ENCODE assay signal across 20 cellular contexts in genomic region chr12:52360663-52361271, GRCh38. TPM values are rescaled to one million over a fixed set of nuclear protein-coding genes. Genes with fewer than 3 reads are reported as not detected.
A peak's percentile ranks its signal among the peaks of the same experiment; 100 is the strongest.
DNase-seq lines count a peak whose midpoint lies in the region; ATAC-seq and TF ChIP-seq lines count a peak whose summit lies in the region.
"Had no signal": no experiment of that assay in that cellular context is flagged by ENCODE, and none has a peak within 500 bp of the region (broad histone marks: within the 10 kb centered on the region; RNA-seq: fewer than 3 reads in every experiment).

No MANE protein-coding gene starts in this region.

- ATAC-seq in HG02798 (IDR thresholded peaks at IDR 0.05; ENCODE audit: poor library complexity, unreplicated experiment): no peak
- ATAC-seq in lower lobe of right lung: no peak
- ATAC-seq: GM12878 had no signal

- no peak for TF ChIP-seq CTCF in stomach (IDR thresholded peaks at IDR 0.05)
- TF ChIP-seq CTCF in lower lobe of right lung (IDR thresholded peaks at IDR 0.05): no peak

- H3K27ac ChIP-seq in stomach (no peak overlapping the region), lower lobe of right lung (no peak overlapping the region)
- H3K27ac ChIP-seq: RWPE1 had no signal

- intact Hi-C loops in stomach (cut with DNase I; ENCODE audit: low total_unique reads): no loop called here
- intact Hi-C loops in lower lobe of right lung (cut with DNase I): no loop called here

- TF ChIP-seq EP300 in Ishikawa (IDR thresholded peaks at IDR 0.05; ENCODE audit: borderline replicate concordance) (peak; percentile 39; the same call in 1 of the 2 replicates), stomach (IDR thresholded peaks at IDR 0.05) (no peak)

- H3K36me3 ChIP-seq in stomach (no peaks in the 10 kb centered on the region), lower lobe of right lung (no peaks in the 10 kb centered on the region)
- H3K36me3 ChIP-seq: HAP-1 had no signal

- no peak for TF ChIP-seq POLR2A in stomach (IDR thresholded peaks at IDR 0.05)

- DNase-seq in activated effector memory CD4-positive, alpha-beta T cell treated with anti-CD3 and anti-CD28 coated beads, Interleukin-2, amount 50 U/mL, for 16 hours: peak; percentile 55
- DNase-seq in activated effector memory CD4-positive, alpha-beta T cell treated with Interleukin-2 at 50 U/mL for 16 hours: no peak
- DNase-seq in mesenteric fat pad (ENCODE audit: low spot score) (peak; percentile 83), stomach (peak; percentile 72), lower lobe of right lung (no peak)
- no peak for DNase-seq in activated naive CD4-positive, alpha-beta T cell treated with Interleukin-2 at 50 U/mL for 16 hours
- DNase-seq: CD4-positive, CD25-positive, alpha-beta regulatory T cell; IMR-90; MV-4-11; NCI-H1417 treated with DMSO at 0.1 percent for 48 hours; NCI-H2029 treated with DMSO at 0.1 percent for 48 hours; NCI-H524 treated with DMSO at 0.1 percent for 48 hours had no signal

- H3K27me3 ChIP-seq in stomach: peaks cover 0 to 12% (median 4%) of the 10 kb centered on the region in 3 donors
- peaks cover 20% of the 10 kb centered on the region for H3K27me3 ChIP-seq in lower lobe of right lung (ENCODE audit: low read depth)

- H3K9me3 ChIP-seq in stomach (no peaks in the 10 kb centered on the region), lower lobe of right lung (no peaks in the 10 kb centered on the region)
- H3K9me3 ChIP-seq: HAP-1 had no signal

- 56 to 67% (median 62%) methylated on average over 11 to 13 of the region's 13 CpGs for WGBS in stomach, 5 donors

- TF ChIP-seq RAD21 in Ishikawa (IDR thresholded peaks at IDR 0.05; ENCODE audit: low read depth): no peak

- no peak overlapping the region for H3K4me3 ChIP-seq in stomach
- H3K4me3 ChIP-seq in lower lobe of right lung: no peak overlapping the region
- H3K4me3 ChIP-seq: GM12878, HAP-1 had no signal

- no peaks in the 10 kb centered on the region for H3K4me1 ChIP-seq in stomach
- H3K4me1 ChIP-seq in lower lobe of right lung: no peaks in the 10 kb centered on the region
- H3K4me1 ChIP-seq: HAP-1 had no signal

TF ChIP-seq in Ishikawa, 13 proteins besides CTCF, POLR2A, EP300 and RAD21:
- TF ChIP-seq TCF12 (IDR thresholded peaks at IDR 0.05; ENCODE audit: low read depth): peak; percentile 76
- 0 out of 2 replicates have a peak, but pooled peaks have one; percentile 39 for TF ChIP-seq TEAD4 (IDR thresholded peaks at IDR 0.05)
- TF ChIP-seq NFIC (IDR thresholded peaks at IDR 0.05): peak; percentile 82
- peak; percentile 90 for TF ChIP-seq MAX (IDR thresholded peaks at IDR 0.05)
- no peak for TF ChIP-seq TAF1 (IDR thresholded peaks at IDR 0.05; ENCODE audit: low read depth)
TF ChIP-seq in Ishikawa: peak in this region for 4.

RNA-seq across cellular contexts. Expression of gene KRT85, which starts 6.5 kb away (rescaled TPM):
- total RNA-seq in mesenteric fat pad: not detected
- total RNA-seq in stomach: not detected
- not detected for polyA plus RNA-seq in stomach
- total RNA-seq in lower lobe of right lung: not detected
- total RNA-seq: CD4-positive, CD25-positive, alpha-beta regulatory T cell; HT-29; IMR-90; LHCN-M2; OCI-LY7 had no signal
- polyA plus RNA-seq: CD4-positive, CD25-positive, alpha-beta regulatory T cell; IMR-90 had no signal

RNA-seq across cellular contexts. Expression of gene KRT84, which starts 24.7 kb away (rescaled TPM):
- total RNA-seq in mesenteric fat pad (not detected), stomach (not detected), lower lobe of right lung (not detected)
- polyA plus RNA-seq in stomach: not detected
- total RNA-seq: CD4-positive, CD25-positive, alpha-beta regulatory T cell; GM12878; HT-29; IMR-90; LHCN-M2; OCI-LY7 had no signal
- polyA plus RNA-seq: CD4-positive, CD25-positive, alpha-beta regulatory T cell; GM12878; IMR-90 had no signal

RNA-seq across cellular contexts. Expression of gene KRT83, which starts 39.6 kb away (rescaled TPM):
- total RNA-seq in mesenteric fat pad (not detected), stomach (not detected), lower lobe of right lung (not detected)
- not detected for polyA plus RNA-seq in stomach
- total RNA-seq: CD4-positive, CD25-positive, alpha-beta regulatory T cell; GM12878; IMR-90; LHCN-M2; OCI-LY7 had no signal
- polyA plus RNA-seq: CD4-positive, CD25-positive, alpha-beta regulatory T cell; GM12878; IMR-90 had no signal

RNA-seq across cellular contexts. Expression of gene KRT82, which starts 45.4 kb away (rescaled TPM):
- total RNA-seq in mesenteric fat pad (not detected), stomach (not detected), lower lobe of right lung (not detected)
- polyA plus RNA-seq in stomach: not detected
- total RNA-seq: CD4-positive, CD25-positive, alpha-beta regulatory T cell; GM12878; HT-29; IMR-90; LHCN-M2; OCI-LY7 had no signal
- polyA plus RNA-seq: CD4-positive, CD25-positive, alpha-beta regulatory T cell; GM12878; IMR-90 had no signal

Comparison
In these comparisons a context has a peak if more than half of its experiments do, and no peak if none do; other contexts are left out.
1. DNase-seq: peak in activated effector memory CD4-positive, alpha-beta T cell treated with anti-CD3 and anti-CD28 coated beads, Interleukin-2, amount 50 U/mL, for 16 hours (single experiment), mesenteric fat pad (single experiment) and stomach (single experiment); none in activated effector memory CD4-positive, alpha-beta T cell treated with Interleukin-2 at 50 U/mL for 16 hours (single experiment), lower lobe of right lung (single experiment) and activated naive CD4-positive, alpha-beta T cell treated with Interleukin-2 at 50 U/mL for 16 hours (single experiment).